In the genomic region with DNA sequence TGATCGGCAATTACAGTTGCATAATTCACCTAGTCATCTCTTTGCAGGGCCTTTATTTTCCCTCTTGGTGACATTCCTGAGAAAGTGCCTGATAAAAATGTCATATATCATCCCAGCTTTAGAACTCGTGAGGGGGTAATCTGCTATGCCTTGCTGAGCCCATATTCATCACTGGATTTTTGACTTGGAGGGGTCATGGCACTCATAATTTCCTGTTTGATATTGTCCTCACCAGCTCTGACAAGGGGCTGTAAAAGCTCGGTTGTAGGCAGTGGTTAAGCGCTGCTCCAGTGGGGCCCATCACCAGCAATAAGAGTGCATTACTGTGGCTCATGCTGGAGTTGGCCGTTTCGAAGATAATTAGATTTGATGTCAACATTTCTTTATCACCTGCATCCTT, we compare ENCODE assay signal across 19 cellular contexts.
DNase-seq lines count a peak whose midpoint lies in the region.
"Had no signal": no experiment of that assay in that cellular context is flagged by ENCODE, and none has a peak within 500 bp of the region (broad histone marks: within the 10 kb centered on the region; RNA-seq: fewer than 3 reads in every experiment).

No MANE protein-coding gene starts in this region.

- DNase-seq in NCI-H146 (lab: John Stamatoyannopoulos, UW) (peak; percentile 5), NCI-H146 treated with DMSO at 0.1 percent for 48 hours (lab: John Stamatoyannopoulos, UW; ENCODE audit: unreplicated experiment) (no peak), NCI-H748 (lab: John Stamatoyannopoulos, UW; ENCODE audit: unreplicated experiment) (peak; percentile 81), left kidney (ENCODE audit: low read depth, low spot score) (peak; percentile 48), NCI-H1092 (lab: John Stamatoyannopoulos, UW) (no peak), NCI-H82 (lab: John Stamatoyannopoulos, UW) (no peak), NOMO-1 (lab: John Stamatoyannopoulos, UW; ENCODE audit: unreplicated experiment in 2 of 2) (no peak)
- DNase-seq: CD4-positive, CD25-positive, alpha-beta regulatory T cell; DMS153; GM23248; H7; HFFc6; NCI-H1048; NCI-H1694 treated with DMSO at 0.1 percent for 48 hours; NCI-H2081; NCI-H2171; NCI-H524; SHP77; T-helper 17 cell had no signal

Comparison
In these comparisons a context has a peak if more than half of its experiments do, and no peak if none do; other contexts are left out.
1. DNase-seq: peak in NCI-H146 (single experiment), NCI-H748 (single experiment) and left kidney (single experiment); none in NCI-H146 treated with DMSO at 0.1 percent for 48 hours (single experiment), NCI-H1092 (single experiment), NCI-H82 (single experiment) and NOMO-1 (0 of 2).